ENCODE assay signal across 9 cellular contexts in genomic region chr1:181112071-181112929, GRCh38. TPM values are rescaled to one million over a fixed set of nuclear protein-coding genes. Genes with fewer than 3 reads are reported as not detected.
DNase-seq lines count a peak whose midpoint lies in the region; ATAC-seq and TF ChIP-seq lines count a peak whose summit lies in the region.
"Had no signal": no experiment of that assay in that cellular context is flagged by ENCODE, and none has a peak within 500 bp of the region (broad histone marks: within the 10 kb centered on the region; RNA-seq: fewer than 3 reads in every experiment).

No MANE protein-coding gene starts in this region.

- peak; percentile 23 for DNase-seq in NCI-H345 (lab: John Stamatoyannopoulos, UW)
- DNase-seq in NCI-H345 treated with DMSO at 0.1 percent for 48 hours (lab: John Stamatoyannopoulos, UW; ENCODE audit: unreplicated experiment): no peak
- DNase-seq in adrenal gland: peak; percentile 75 to 96 (median 94)
- peak; percentile 60 to 88 for DNase-seq in left colon
- DNase-seq in GM19240 (ENCODE audit: insufficient read length, low spot score): no peak
- no peak for DNase-seq in stimulated activated CD4-positive, alpha-beta T cell treated with anti-CD3 and anti-CD28 coated beads, Interleukin-1b, Interleukin-23, amount 100 ng/mL, for 48 hours
- DNase-seq: activated B cell treated with CpG ODN at 0.5 μM for 24 hours had no signal

- H3K4me3 ChIP-seq in adrenal gland (no peak overlapping the region), urinary bladder (ENCODE audit: low read depth, low read length) (no peak overlapping the region)

- H3K9me3 ChIP-seq in adrenal gland (replicated peaks in 1 of 3): no peaks in the 10 kb centered on the region

- ATAC-seq in left colon (peak; percentile 88), GM18498 (IDR thresholded peaks at IDR 0.05; ENCODE audit: unreplicated experiment) (no peak)

- no peaks in the 10 kb centered on the region for H3K36me3 ChIP-seq in adrenal gland (replicated peaks in 1 of 2)
- H3K36me3 ChIP-seq in urinary bladder (ENCODE audit: insufficient read depth): no peaks in the 10 kb centered on the region

- no peak for TF ChIP-seq CTCF in adrenal gland (IDR thresholded peaks at IDR 0.05)

- intact Hi-C loops in adrenal gland (cut with DNase I): no loop called here
- intact Hi-C loops in left colon (cut with DNase I, micrococcal nuclease): no loop called here

- peak overlapping the region in 3 of 5 donors; percentile 32 to 77 (median 62) for H3K27ac ChIP-seq in adrenal gland
- H3K27ac ChIP-seq in urinary bladder (ENCODE audit: low read depth): peak overlapping the region; percentile 34

- 67 to 75% (median 68%) methylated on average over 10 of the region's 10 CpGs for WGBS in adrenal gland, 4 donors
- 72% methylated on average over 10 of the region's 10 CpGs for WGBS in urinary bladder

- peaks cover 0 to 17% of the 10 kb centered on the region in 2 donors for H3K4me1 ChIP-seq in adrenal gland (replicated peaks in 1 of 2)
- no peaks in the 10 kb centered on the region for H3K4me1 ChIP-seq in urinary bladder (ENCODE audit: insufficient read depth)

- peak in 1 of 2 donors; percentile 35 for TF ChIP-seq POLR2A in adrenal gland (IDR thresholded peaks at IDR 0.05)

- H3K27me3 ChIP-seq in adrenal gland: no peaks in the 10 kb centered on the region

RNA-seq across cellular contexts. Expression of gene IER5, which starts 23.8 kb away (rescaled TPM):
- total RNA-seq in adrenal gland (10 to 100 TPM in 5 of 8 donors, 1 to 10 TPM in 3; 6.0 to 19.2 (median 10.9) TPM), left colon (10 to 100 TPM; 13.8 to 19.8 TPM), urinary bladder (9.0 TPM)
- polyA plus RNA-seq in adrenal gland (1 to 10 TPM; 2.0 to 8.1 (median 7.5) TPM), urinary bladder (12.7 TPM)

Comparison
In these comparisons a context has a peak if more than half of its experiments do, and no peak if none do; other contexts are left out.
1. DNase-seq: peak in NCI-H345 (single experiment), adrenal gland (7 of 7) and left colon (2 of 2); none in NCI-H345 treated with DMSO at 0.1 percent for 48 hours (single experiment), GM19240 (single experiment) and stimulated activated CD4-positive, alpha-beta T cell treated with anti-CD3 and anti-CD28 coated beads, Interleukin-1b, Interleukin-23, amount 100 ng/mL, for 48 hours (single experiment).